8 cellular contexts compared by ENCODE assay signal in genomic region chr7:134954197-134955082, GRCh38. TPM values are rescaled to one million over a fixed set of nuclear protein-coding genes. Genes with fewer than 3 reads are reported as not detected.
DNase-seq lines count a peak whose midpoint lies in the region; ATAC-seq and TF ChIP-seq lines count a peak whose summit lies in the region.

No MANE protein-coding gene starts in this region.

- peak; percentile 38 for DNase-seq in DMS114 treated with DMSO at 0.1 percent for 48 hours (lab: John Stamatoyannopoulos, UW; ENCODE audit: unreplicated experiment)
- DNase-seq in IMR-90, result peak; percentile 54
- DNase-seq in smooth muscle cell (lab: John Stamatoyannopoulos, UW; ENCODE audit: unreplicated experiment), result no peak

- peak; percentile 60 for ATAC-seq in IMR-90 (ENCODE audit: low read depth)
- peak; percentile 48 for ATAC-seq in SK-N-SH treated with all-trans-retinoic acid at 6 μM for 48 hours
- ATAC-seq in gastroesophageal sphincter, result peak; percentile 40
- no peak for ATAC-seq in activated T-helper 17 cell treated with anti-CD3 and anti-CD28 coated beads, Interleukin-2, amount 50 U/mL, for 72 hours (replicated peaks)
- no peak for ATAC-seq in HG03135 (IDR thresholded peaks at IDR 0.05; ENCODE audit: unreplicated experiment)
- no peak for ATAC-seq in GM21717 (IDR thresholded peaks at IDR 0.05; ENCODE audit: unreplicated experiment)

- H2AK5ac ChIP-seq in IMR-90 (ENCODE audit: low read depth, low read length), result no peak overlapping the region

- CTCF ChIA-PET in IMR-90 (lab: Yijun Ruan, JAX), result no interaction called here

- H3K4me1 ChIP-seq in IMR-90 (ENCODE audit: control insufficient read depth, insufficient read depth, low read length) (no peaks in the 10 kb centered on the region), gastroesophageal sphincter (peaks cover 0 to 44% (median 5%) of the 10 kb centered on the region in 3 donors), smooth muscle cell (ENCODE audit: low read depth) (no peaks in the 10 kb centered on the region)

- peaks cover 36% of the 10 kb centered on the region for H3F3A ChIP-seq in smooth muscle cell (ENCODE audit: low read depth)

- H3K4me3 ChIP-seq in IMR-90 (ENCODE audit: insufficient read depth, low read depth, low read length), result no peak overlapping the region
- no peak overlapping the region for H3K4me3 ChIP-seq in gastroesophageal sphincter
- H3K4me3 ChIP-seq in smooth muscle cell, result no peak overlapping the region

- TF ChIP-seq RAD21 in IMR-90 (IDR thresholded peaks at IDR 0.05; ENCODE audit: low read length), result peak; percentile 58

- in situ Hi-C loops in IMR-90 (cut with MboI; ENCODE audit: low sequenced_read_pairs), result no loop called here

- TF ChIP-seq EP300 in gastroesophageal sphincter (IDR thresholded peaks at IDR 0.05), result no peak

- no peaks in the 10 kb centered on the region for H3K27me3 Mint-ChIP-seq in activated T-helper 17 cell treated with anti-CD3 and anti-CD28 coated beads, Interleukin-2, amount 50 U/mL, for 72 hours

- peak overlapping the region; percentile 7; the same call in 1 of the 2 replicates for H3K27ac ChIP-seq in IMR-90 (ENCODE audit: insufficient read depth, low read length)
- peak overlapping the region in 2 of 4 donors; percentile 33 to 71 for H3K27ac ChIP-seq in gastroesophageal sphincter
- H3K27ac ChIP-seq in smooth muscle cell (ENCODE audit: low read depth), result peak overlapping the region; percentile 5

- H3K4ac ChIP-seq in IMR-90 (ENCODE audit: low read depth, low read length), result no peak overlapping the region

- no peaks in the 10 kb centered on the region for H3K36me3 Mint-ChIP-seq in activated T-helper 17 cell treated with anti-CD3 and anti-CD28 coated beads, Interleukin-2, amount 50 U/mL, for 72 hours (ENCODE audit: low read depth)

- TF ChIP-seq POLR2A in IMR-90 (IDR thresholded peaks at IDR 0.05; ENCODE audit: low read depth, low read length) (no peak), gastroesophageal sphincter (IDR thresholded peaks at IDR 0.05) (no peak)

- H3K36me3 ChIP-seq in IMR-90 (ENCODE audit: control insufficient read depth, insufficient read depth, low read length) (peaks cover 72% of the 10 kb centered on the region), gastroesophageal sphincter (peaks cover 12 to 100% of the 10 kb centered on the region in 2 donors), smooth muscle cell (ENCODE audit: low read depth) (peaks cover 37% of the 10 kb centered on the region)

- H3K79me2 ChIP-seq in smooth muscle cell (ENCODE audit: low read depth), result peaks cover 16% of the 10 kb centered on the region

- H2BK20ac ChIP-seq in IMR-90 (ENCODE audit: low read depth, low read length), result no peak overlapping the region

- POLR2A ChIA-PET in IMR-90 (lab: Charles Lee; ENCODE audit: unreplicated experiment), result no interaction called here

- no peaks in the 10 kb centered on the region for H3K4me1 Mint-ChIP-seq in activated T-helper 17 cell treated with anti-CD3 and anti-CD28 coated beads, Interleukin-2, amount 50 U/mL, for 72 hours

- H3K4me2 ChIP-seq in IMR-90 (ENCODE audit: low read depth, low read length) (no peak overlapping the region), smooth muscle cell (no peak overlapping the region)

- no peak overlapping the region for H3K23ac ChIP-seq in IMR-90 (ENCODE audit: low read depth, low read length)

- no peak overlapping the region for H2AFZ ChIP-seq in IMR-90 (replicated peaks; ENCODE audit: low read length, poor library complexity)
- H2AFZ ChIP-seq in smooth muscle cell (ENCODE audit: low read depth), result no peak overlapping the region

- no peaks in the 10 kb centered on the region for H3K9me1 ChIP-seq in IMR-90 (ENCODE audit: insufficient read depth, low read length)

- H3K9me3 Mint-ChIP-seq in activated T-helper 17 cell treated with anti-CD3 and anti-CD28 coated beads, Interleukin-2, amount 50 U/mL, for 72 hours, result no peaks in the 10 kb centered on the region

- H2AK9ac ChIP-seq in IMR-90 (replicated peaks; ENCODE audit: low read depth, low read length, poor library complexity), result no peak overlapping the region

- WGBS in IMR-90 (ENCODE audit: extremely low coverage in 2 of 2, insufficient read length in 1 of 2), 2 experiments, result 80% methylated on average over 2 of the region's 9 CpGs; no CpG with 5 or more reads in 1 of the 2 experiments
- WGBS in gastroesophageal sphincter (ENCODE audit: low coverage in 1 of 2), 2 donors, result 46 to 53% methylated on average over 9 of the region's 9 CpGs
- 85% methylated on average over 9 of the region's 9 CpGs for WGBS in smooth muscle cell (ENCODE audit: low lambda C conversion rate)

- H3K27me3 ChIP-seq in IMR-90 (ENCODE audit: control insufficient read depth, insufficient read depth, low read length) (no peaks in the 10 kb centered on the region), gastroesophageal sphincter (no peaks in the 10 kb centered on the region), smooth muscle cell (ENCODE audit: low read depth) (no peaks in the 10 kb centered on the region)

- dilution Hi-C loops in IMR-90 (cut with HindIII; ENCODE audit: low sequenced_read_pairs, unreplicated experiment), result no loop called here

- H3K18ac ChIP-seq in IMR-90 (ENCODE audit: low read depth, low read length), result no peak overlapping the region

- no peak overlapping the region for H3K4me3 Mint-ChIP-seq in activated T-helper 17 cell treated with anti-CD3 and anti-CD28 coated beads, Interleukin-2, amount 50 U/mL, for 72 hours

- peaks cover 28 to 38% of the 10 kb centered on the region in 2 experiments for H3K79me1 ChIP-seq in IMR-90 (ENCODE audit: low read depth in 1 of 2, low read length in 2 of 2)

- H3K56ac ChIP-seq in IMR-90 (ENCODE audit: extremely low read depth, insufficient read depth, low read length), result no peak overlapping the region

- peaks cover 10% of the 10 kb centered on the region; the same call in 1 of the 2 replicates for H4K20me1 ChIP-seq in IMR-90 (ENCODE audit: insufficient read depth, low read length)
- H4K20me1 ChIP-seq in smooth muscle cell (ENCODE audit: low read depth), result peaks cover 83% of the 10 kb centered on the region

- no TSS peak for BruUV-seq in IMR-90 (replicated peaks; lab: Mats Ljungman, UMichigan)

- H3K27ac Mint-ChIP-seq in activated T-helper 17 cell treated with anti-CD3 and anti-CD28 coated beads, Interleukin-2, amount 50 U/mL, for 72 hours, result no peak overlapping the region

- no peak overlapping the region for H4K8ac ChIP-seq in IMR-90 (ENCODE audit: low read depth in 2 of 2, low read length in 2 of 2)

- no peak overlapping the region for H2BK15ac ChIP-seq in IMR-90 (ENCODE audit: low read depth, low read length)

- H3K14ac ChIP-seq in IMR-90 (replicated peaks; ENCODE audit: low read depth, low read length), result no peak overlapping the region

- H3K9me3 ChIP-seq in IMR-90 (ENCODE audit: control insufficient read depth, insufficient read depth, low read length) (no peaks in the 10 kb centered on the region), gastroesophageal sphincter (no peaks in the 10 kb centered on the region), smooth muscle cell (replicated peaks; ENCODE audit: low read depth) (no peaks in the 10 kb centered on the region)

- no peak overlapping the region for H3K9ac ChIP-seq in IMR-90 (ENCODE audit: low read depth, low read length)
- no peak overlapping the region for H3K9ac ChIP-seq in smooth muscle cell (ENCODE audit: low read depth)

- no peak overlapping the region for H4K5ac ChIP-seq in IMR-90 (ENCODE audit: low read depth, low read length)

- intact Hi-C loops in IMR-90 (cut with micrococcal nuclease), result loop anchor here (1.0 to 5.0 kb wide), 4 partner anchors 68 to 322 kb away; no protein-coding TSS in a partner anchor

- no peak overlapping the region for H2BK5ac ChIP-seq in IMR-90 (ENCODE audit: low read depth, low read length, poor library complexity, severe bottlenecking)

- H2BK120ac ChIP-seq in IMR-90 (ENCODE audit: low read depth, low read length), result no peak overlapping the region

- no peak overlapping the region for H4K91ac ChIP-seq in IMR-90 (ENCODE audit: insufficient read depth, low read depth, low read length)

- TF ChIP-seq CTCF in IMR-90 (conservative IDR thresholded peaks at IDR 0.05; ENCODE audit: low read depth, low read length) (peak; percentile 55), gastroesophageal sphincter (IDR thresholded peaks at IDR 0.05) (peak; percentile 47 to 75 (median 56)), smooth muscle cell (IDR thresholded peaks at IDR 0.05; ENCODE audit: borderline replicate concordance, insufficient read depth, poor library complexity, severe bottlenecking) (peak; percentile 47)

TF ChIP-seq in IMR-90, 13 proteins besides CTCF, POLR2A, EP300 and RAD21:
- TF ChIP-seq BHLHE40 (IDR thresholded peaks at IDR 0.05; ENCODE audit: low read depth, low read length) (no peak), SMC3 (IDR thresholded peaks at IDR 0.05; ENCODE audit: low read depth, low read length) (peak; percentile 43)

TF ChIP-seq in SK-N-SH treated with all-trans-retinoic acid at 6 μM for 48 hours, 23 proteins besides CTCF, POLR2A, EP300 and RAD21:
- TF ChIP-seq ARNTL (CRISPR knock-in tag; IDR thresholded peaks at IDR 0.05; ENCODE audit: borderline replicate concordance, low read depth) (no peak), ZC3H10 (CRISPR knock-in tag; IDR thresholded peaks at IDR 0.05) (no peak), ESRRG (CRISPR knock-in tag; IDR thresholded peaks at IDR 0.05) (no peak), SNAI2 (CRISPR knock-in tag; IDR thresholded peaks at IDR 0.05) (no peak), GLIS3 (CRISPR knock-in tag; IDR thresholded peaks at IDR 0.05) (no peak)

RNA-seq across cellular contexts. Expression of gene AGBL3, which starts 31.9 kb away (rescaled TPM):
- total RNA-seq in IMR-90 (2012; rRNA removed), result 0.18 and 0.28 TPM in 2 replicates
- polyA plus RNA-seq in IMR-90 (2012; rRNA removed), result 0.16 and 0.65 TPM in 2 replicates
- polyA plus RNA-seq in IMR-90 (2012; cell fraction: cytosol; rRNA removed), result 0.13 and 0.24 TPM in 2 replicates
- polyA plus RNA-seq in IMR-90 (2012; cell fraction: nucleus; rRNA removed; ENCODE audit: low replicate concordance), result 0.08 and 0.55 TPM in 2 replicates
- 1 to 10 TPM in 3 of 4 donors, under 1 TPM in 1; 0.30 to 5.6 (median 3.1) TPM for total RNA-seq in gastroesophageal sphincter
- 2.5 and 5.1 TPM in 2 replicates for total RNA-seq in smooth muscle cell
- polyA plus RNA-seq in smooth muscle cell, result 0.23 and 0.48 TPM in 2 replicates
- total RNA-seq in activated T-helper 17 cell treated with anti-CD3 and anti-CD28 coated beads, Interleukin-2, amount 50 U/mL, for 72 hours, result 1 to 10 TPM; 1.8 to 2.3 TPM

Comparison
In these comparisons a context has a peak if more than half of its experiments do, and no peak if none do; other contexts are left out.
1. ATAC-seq: peak in IMR-90 (single experiment), SK-N-SH treated with all-trans-retinoic acid at 6 μM for 48 hours (single experiment) and gastroesophageal sphincter (single experiment); none in activated T-helper 17 cell treated with anti-CD3 and anti-CD28 coated beads, Interleukin-2, amount 50 U/mL, for 72 hours (single experiment), HG03135 (single experiment) and GM21717 (single experiment).
2. Peak in every context shown above with its lines, with median percentiles within 50 percentile points of each other: CTCF ChIP-seq.